8 cellular contexts compared by ENCODE assay signal in the genomic region with DNA sequence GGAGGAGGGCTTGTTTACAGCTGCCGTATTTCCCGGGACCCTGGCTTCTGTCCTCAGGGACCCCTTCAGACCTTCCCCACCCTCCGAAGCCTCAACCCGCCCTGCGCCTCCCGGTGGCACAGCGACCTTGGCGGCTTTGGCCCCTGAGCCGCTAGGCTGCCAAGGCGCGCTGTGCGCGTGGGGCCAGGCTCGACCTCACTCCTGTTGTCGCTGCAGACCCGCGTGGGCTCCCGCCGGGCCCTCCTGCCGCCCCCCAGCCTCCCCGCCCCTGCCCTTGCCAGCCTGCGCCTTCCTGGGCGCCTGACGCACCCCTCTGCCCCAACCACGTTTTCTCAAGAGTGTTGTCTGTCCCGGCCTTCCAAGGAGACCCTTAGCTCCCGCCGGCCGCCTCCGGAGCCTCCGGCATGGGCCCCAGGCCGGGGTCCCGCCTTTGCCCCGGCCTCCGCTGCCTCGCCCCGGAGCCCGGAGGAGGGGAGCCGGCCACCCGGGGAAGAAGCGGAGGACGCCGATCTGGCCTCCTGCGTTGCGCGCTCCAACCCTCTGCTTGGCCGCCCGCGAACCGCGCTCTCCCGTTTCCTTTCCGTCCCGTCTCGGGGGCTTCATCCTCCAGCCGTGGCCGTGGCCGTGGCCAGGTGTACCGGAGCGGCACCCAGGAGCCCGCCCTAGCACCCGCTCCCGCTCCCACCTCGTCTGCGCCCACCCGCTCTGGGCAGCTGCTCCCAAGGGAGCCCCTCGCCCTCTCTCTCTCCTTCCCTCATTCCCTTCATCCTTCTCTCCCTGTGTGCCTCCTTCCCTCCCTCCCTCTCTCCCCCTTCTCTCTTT. TPM values are rescaled to one million over a fixed set of nuclear protein-coding genes. Genes with fewer than 3 reads are reported as not detected.
DNase-seq lines count a peak whose midpoint lies in the region; TF ChIP-seq lines count a peak whose summit lies in the region.

No MANE protein-coding gene starts in this region.

- no peak for DNase-seq in AG09309 (ENCODE audit: low read depth)
- peak; percentile 41 for DNase-seq in NAMALWA (ENCODE audit: low spot score)
- DNase-seq in adipocyte (ENCODE audit: low read depth) = peak; percentile 53
- DNase-seq in immature natural killer cell = peak; percentile 19 to 34 (median 23)
- DNase-seq in stimulated activated CD4-positive, alpha-beta T cell treated with anti-CD3 and anti-CD28 coated beads, Interleukin-4, amount 100 ng/mL, for 1 hour = peak; percentile 46
- DNase-seq in HEK293T (ENCODE audit: extremely low spot score) = no peak
- DNase-seq in A172 (ENCODE audit: low spot score) = no peak
- DNase-seq in KBM-7 = no peak

- H3K4me1 Mint-ChIP-seq in immature natural killer cell = peaks cover 39 to 49% of the 10 kb centered on the region in 2 donors

- no peaks in the 10 kb centered on the region for H3K9me3 ChIP-seq in adipocyte (ENCODE audit: control insufficient read depth, low read length)

- H3K36me3 Mint-ChIP-seq in immature natural killer cell = peaks cover 4 to 11% (median 9%) of the 10 kb centered on the region in 3 donors

- POLR2A ChIA-PET in HEK293T (lab: Yijun Ruan, JAX) = no interaction called here

- peaks cover 6% of the 10 kb centered on the region for H3K4me1 ChIP-seq in adipocyte (ENCODE audit: control insufficient read depth, insufficient read depth, low read length)

- H3K27me3 ChIP-seq in adipocyte (replicated peaks; ENCODE audit: control insufficient read depth, insufficient read depth, low read length) = peaks cover 19% of the 10 kb centered on the region

- in situ Hi-C loops in KBM-7 (cut with MboI; ENCODE audit: low pct_unique_long_range_greater_than_20kb, low sequenced_read_pairs) = no loop called here

- peak overlapping the region; percentile 60 to 75 (median 72) for H3K4me3 Mint-ChIP-seq in immature natural killer cell

- H3K27me3 Mint-ChIP-seq in immature natural killer cell (ENCODE audit: low read depth in 3 of 3) = peaks cover 3 to 6% (median 6%) of the 10 kb centered on the region in 3 donors

- no peak for TF ChIP-seq CTCF in AG09309 (IDR thresholded peaks at IDR 0.05; ENCODE audit: control insufficient read depth, insufficient read depth, low read depth, low read length, missing control alignments)

- H3K4me3 ChIP-seq in AG09309 (ENCODE audit: control insufficient read depth, low read depth, low read length) (peak overlapping the region; percentile 46), adipocyte (ENCODE audit: low read length) (peak overlapping the region; percentile 76)

- no peaks in the 10 kb centered on the region for H3K36me3 ChIP-seq in adipocyte (ENCODE audit: control insufficient read depth, insufficient read depth, low read length, severe bottlenecking)

- CTCF ChIA-PET in HEK293T (lab: Yijun Ruan, JAX) = no interaction called here

- peak overlapping the region in 1 of 6 donors; percentile 72 for H3K27ac Mint-ChIP-seq in immature natural killer cell

- H3K9me3 Mint-ChIP-seq in immature natural killer cell = no peaks in the 10 kb centered on the region

- peak overlapping the region; percentile 64 for H3K9ac ChIP-seq in adipocyte (ENCODE audit: low read length)

TF ChIP-seq in HEK293T, 16 proteins besides CTCF, POLR2A, EP300 and RAD21:
- TF ChIP-seq TARDBP (IDR thresholded peaks at IDR 0.05) (no peak), FOXA1 (IDR thresholded peaks at IDR 0.05) (no peak), ZNF384 (IDR thresholded peaks at IDR 0.05) (no peak), HDGF (IDR thresholded peaks at IDR 0.05; ENCODE audit: borderline replicate concordance) (no peak), ARNT (IDR thresholded peaks at IDR 0.05) (no peak), SP1 (IDR thresholded peaks at IDR 0.05) (no peak), ELF4 (IDR thresholded peaks at IDR 0.05) (no peak), NFRKB (IDR thresholded peaks at IDR 0.05) (no peak), SUZ12 (IDR thresholded peaks at IDR 0.05) (no peak)

RNA-seq across cellular contexts. Expression of a gene that starts 19.9 kb away (rescaled TPM):
- 100 to 1,000 TPM; 214 to 250 (median 236) TPM for polyA plus RNA-seq in immature natural killer cell
- 87.4 and 106 TPM in 2 replicates for total RNA-seq in A172 (2014; rRNA removed; shearing (Covaris generic))

Comparison
In these comparisons a context has a peak if more than half of its experiments do, and no peak if none do; other contexts are left out.
1. DNase-seq: peak in NAMALWA (single experiment), adipocyte (single experiment), immature natural killer cell (3 of 3) and stimulated activated CD4-positive, alpha-beta T cell treated with anti-CD3 and anti-CD28 coated beads, Interleukin-4, amount 100 ng/mL, for 1 hour (single experiment); none in AG09309 (single experiment), HEK293T (single experiment), A172 (single experiment) and KBM-7 (single experiment).